25 cellular contexts compared by ENCODE assay signal in genomic region chr7:115178831-115179230, GRCh38.
A peak's percentile ranks its signal among the peaks of the same experiment; 100 is the strongest.
DNase-seq lines count a peak whose midpoint lies in the region; TF ChIP-seq lines count a peak whose summit lies in the region.
"Had no signal": no experiment of that assay in that cellular context is flagged by ENCODE, and none has a peak within 500 bp of the region (broad histone marks: within the 10 kb centered on the region; RNA-seq: fewer than 3 reads in every experiment).

No MANE protein-coding gene starts in this region.

- H3K9me3 ChIP-seq in adipocyte (ENCODE audit: control insufficient read depth, low read length) (no peaks in the 10 kb centered on the region), endodermal cell (ENCODE audit: control insufficient read depth, low read length) (peaks cover 4% of the 10 kb centered on the region)
- H3K9me3 ChIP-seq: right atrium auricular region, SK-N-SH had no signal

- H2BK120ac ChIP-seq in mesendoderm (ENCODE audit: low read depth, low read length), result no peak overlapping the region

- H3K4ac ChIP-seq in mesendoderm (ENCODE audit: low read depth, low read length), result no peak overlapping the region

- H3K27me3 Mint-ChIP-seq in endodermal cell (ENCODE audit: insufficient read depth), result no peaks in the 10 kb centered on the region
- H3K27me3 Mint-ChIP-seq: activated naive CD8-positive, alpha-beta T cell; brain; type B pancreatic cell had no signal

- no peak overlapping the region for H3K18ac ChIP-seq in mesendoderm (ENCODE audit: low read length)

- H3K56ac ChIP-seq in mesendoderm (ENCODE audit: low read length), result no peak overlapping the region

- no peaks in the 10 kb centered on the region for H3K79me1 ChIP-seq in mesendoderm (ENCODE audit: low read length)

- H3K4me1 ChIP-seq in adipocyte (ENCODE audit: control insufficient read depth, insufficient read depth, low read length), result no peaks in the 10 kb centered on the region
- peaks cover 11% of the 10 kb centered on the region for H3K4me1 ChIP-seq in rectal smooth muscle tissue (ENCODE audit: control insufficient read depth, insufficient read depth, low read length)
- H3K4me1 ChIP-seq in mesendoderm (ENCODE audit: control insufficient read depth, low read depth, low read length), result no peaks in the 10 kb centered on the region
- H3K4me1 ChIP-seq in endodermal cell (ENCODE audit: control insufficient read depth, insufficient read depth, low read length), result no peaks in the 10 kb centered on the region
- H3K4me1 ChIP-seq: right atrium auricular region had no signal

- no CpG with 5 or more reads among the region's 2 CpGs for WGBS in mesendoderm (ENCODE audit: extremely low coverage, insufficient coverage, low lambda C conversion rate)
- 60 to 77% methylated on average over 1 to 2 of the region's 2 CpGs for WGBS in endodermal cell (ENCODE audit: insufficient coverage in 1 of 2, insufficient read length in 1 of 2), 2 experiments

- no peaks in the 10 kb centered on the region for H3K4me1 Mint-ChIP-seq in endodermal cell

- peak overlapping the region; percentile 34 for H3K27ac ChIP-seq in rectal smooth muscle tissue (ENCODE audit: low read depth, low read length)
- no peak overlapping the region for H3K27ac ChIP-seq in mesendoderm (ENCODE audit: low read depth, low read length)
- no peak overlapping the region for H3K27ac ChIP-seq in endodermal cell (ENCODE audit: low read depth, low read length)
- H3K27ac ChIP-seq: right atrium auricular region had no signal

- H2BK15ac ChIP-seq in mesendoderm (replicated peaks; ENCODE audit: low read depth), result no peak overlapping the region

- H3K27me3 ChIP-seq in adipocyte (replicated peaks; ENCODE audit: control insufficient read depth, insufficient read depth, low read length) (no peaks in the 10 kb centered on the region), rectal smooth muscle tissue (ENCODE audit: control insufficient read depth, insufficient read depth, low read length) (no peaks in the 10 kb centered on the region), mesendoderm (ENCODE audit: insufficient read depth, low read length, poor library complexity) (no peaks in the 10 kb centered on the region), endodermal cell (ENCODE audit: control insufficient read depth, insufficient read depth, low read length, poor library complexity, severe bottlenecking) (no peaks in the 10 kb centered on the region)
- H3K27me3 ChIP-seq: right atrium auricular region had no signal

- no peaks in the 10 kb centered on the region for H3K36me3 Mint-ChIP-seq in endodermal cell (ENCODE audit: low read depth)
- H3K36me3 Mint-ChIP-seq: activated naive CD8-positive, alpha-beta T cell; type B pancreatic cell had no signal

- no peaks in the 10 kb centered on the region for H3K79me2 ChIP-seq in mesendoderm (ENCODE audit: control insufficient read depth, insufficient read depth, low read length)

- H4K8ac ChIP-seq in mesendoderm (ENCODE audit: low read depth, low read length), result no peak overlapping the region

- H3K36me3 ChIP-seq in adipocyte (ENCODE audit: control insufficient read depth, insufficient read depth, low read length, severe bottlenecking) (no peaks in the 10 kb centered on the region), rectal smooth muscle tissue (ENCODE audit: control insufficient read depth, insufficient read depth, low read length) (no peaks in the 10 kb centered on the region), mesendoderm (ENCODE audit: control insufficient read depth, insufficient read depth, low read length) (no peaks in the 10 kb centered on the region), endodermal cell (ENCODE audit: control insufficient read depth, insufficient read depth, low read length) (no peaks in the 10 kb centered on the region)
- H3K36me3 ChIP-seq: right atrium auricular region had no signal

- no peak overlapping the region for H3K4me3 Mint-ChIP-seq in endodermal cell
- H3K4me3 Mint-ChIP-seq: activated naive CD8-positive, alpha-beta T cell; brain; CD8-positive, alpha-beta memory T cell; HFFc6; stimulated activated naive CD8-positive, alpha-beta T cell treated with anti-CD3 and anti-CD28 coated beads, Interleukin-15, Interleukin-2, amounts not matched to agents 100 ng/mL and 50 ng/mL, for 24 hours; type B pancreatic cell had no signal

- no peak overlapping the region for H3K27ac Mint-ChIP-seq in endodermal cell
- H3K27ac Mint-ChIP-seq: activated naive CD8-positive, alpha-beta T cell; brain; HFFc6; stimulated activated naive CD8-positive, alpha-beta T cell treated with anti-CD3 and anti-CD28 coated beads, Interleukin-15, Interleukin-2, amounts not matched to agents 100 ng/mL and 50 ng/mL, for 24 hours; type B pancreatic cell had no signal

- DNase-seq in DMS79 treated with DMSO at 0.1 percent for 48 hours (lab: John Stamatoyannopoulos, UW), result peak; percentile 3
- DNase-seq in DMS79 (lab: John Stamatoyannopoulos, UW), result no peak
- DNase-seq in adipocyte (ENCODE audit: low read depth), result peak; percentile 12
- DNase-seq in fibroblast of the conjunctiva (ENCODE audit: low read depth), result peak; percentile 1
- DNase-seq in foreskin fibroblast, result no peak
- no peak for DNase-seq in mesendoderm
- no peak for DNase-seq in endodermal cell
- DNase-seq: 8988T; activated CD4-positive, alpha-beta T cell treated with anti-CD3 and anti-CD28 coated beads for 48 hours; CD8-positive, alpha-beta memory T cell; HFFc6; KBM-7; NCI-H1694 treated with DMSO at 0.1 percent for 48 hours; NK-92 treated with Interleukin-12 subunit alpha and Interleukin-12 subunit beta, amount 100 ng/mL, for 24 hours; occipital lobe; SK-N-SH; stimulated activated CD4-positive, alpha-beta T cell treated with anti-CD3 and anti-CD28 coated beads, Interleukin-4, amount 100 ng/mL, for 4 hours; T-helper 2 cell had no signal

- TF ChIP-seq CTCF in foreskin fibroblast (IDR thresholded peaks at IDR 0.05; ENCODE audit: low read depth, low read length), result no peak
- TF ChIP-seq CTCF in endodermal cell (conservative IDR thresholded peaks at IDR 0.05), result no peak

- no peak overlapping the region for H3K4me3 ChIP-seq in adipocyte (ENCODE audit: low read length)
- H3K4me3 ChIP-seq in rectal smooth muscle tissue (ENCODE audit: low read length), result no peak overlapping the region
- H3K4me3 ChIP-seq in foreskin fibroblast (ENCODE audit: low read depth in 1 of 2, low read length in 2 of 2), result no peak overlapping the region
- no peak overlapping the region for H3K4me3 ChIP-seq in mesendoderm (ENCODE audit: low read length)
- H3K4me3 ChIP-seq in endodermal cell (ENCODE audit: low read length), result no peak overlapping the region
- H3K4me3 ChIP-seq: lung, right atrium auricular region had no signal

- H3K9me3 Mint-ChIP-seq in endodermal cell, result peaks cover 6% of the 10 kb centered on the region
- H3K9me3 Mint-ChIP-seq: CD8-positive, alpha-beta memory T cell; HFFc6; stimulated activated naive CD8-positive, alpha-beta T cell treated with anti-CD3 and anti-CD28 coated beads, Interleukin-15, Interleukin-2, amounts not matched to agents 100 ng/mL and 50 ng/mL, for 24 hours; type B pancreatic cell had no signal

- no peak overlapping the region for H3K23ac ChIP-seq in mesendoderm (ENCODE audit: low read length)

- H3K4me2 ChIP-seq in mesendoderm (ENCODE audit: low read length), result no peak overlapping the region
- H3K4me2 ChIP-seq: SK-N-SH had no signal

- no peak overlapping the region for H4K5ac ChIP-seq in mesendoderm (ENCODE audit: low read length)

- H3K9ac ChIP-seq in adipocyte (ENCODE audit: low read length) (no peak overlapping the region), rectal smooth muscle tissue (ENCODE audit: low read length) (no peak overlapping the region), mesendoderm (ENCODE audit: low read length) (no peak overlapping the region), endodermal cell (ENCODE audit: extremely low read depth, low read length, poor library complexity, severe bottlenecking) (no peak overlapping the region)
- H3K9ac ChIP-seq: SK-N-SH had no signal

- no peak overlapping the region for H2AK5ac ChIP-seq in mesendoderm (ENCODE audit: low read length)

- no peak overlapping the region for H2BK5ac ChIP-seq in mesendoderm (ENCODE audit: low read length)

Comparison
In these comparisons a context has a peak if more than half of its experiments do, and no peak if none do; other contexts are left out.
1. DNase-seq: peak in DMS79 treated with DMSO at 0.1 percent for 48 hours (single experiment), adipocyte (single experiment) and fibroblast of the conjunctiva (single experiment); none in DMS79 (single experiment), foreskin fibroblast (0 of 2), mesendoderm (single experiment) and endodermal cell (single experiment).